In genomic region chr2:239264838-239265651, GRCh38 we compare ENCODE assay signal across 1 cellular context.
TF ChIP-seq lines count a peak whose summit lies in the region.

No MANE protein-coding gene starts in this region.

TF ChIP-seq in GM12878, 131 proteins besides CTCF, POLR2A, EP300 and RAD21 (continued from another document):
- TF ChIP-seq, protein P1, sequence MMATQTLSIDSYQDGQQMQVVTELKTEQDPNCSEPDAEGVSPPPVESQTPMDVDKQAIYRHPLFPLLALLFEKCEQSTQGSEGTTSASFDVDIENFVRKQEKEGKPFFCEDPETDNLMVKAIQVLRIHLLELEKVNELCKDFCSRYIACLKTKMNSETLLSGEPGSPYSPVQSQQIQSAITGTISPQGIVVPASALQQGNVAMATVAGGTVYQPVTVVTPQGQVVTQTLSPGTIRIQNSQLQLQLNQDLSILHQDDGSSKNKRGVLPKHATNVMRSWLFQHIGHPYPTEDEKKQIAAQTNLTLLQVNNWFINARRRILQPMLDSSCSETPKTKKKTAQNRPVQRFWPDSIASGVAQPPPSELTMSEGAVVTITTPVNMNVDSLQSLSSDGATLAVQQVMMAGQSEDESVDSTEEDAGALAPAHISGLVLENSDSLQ (IDR thresholded peaks at IDR 0.05) = peak; percentile 77
- TF ChIP-seq ATF7 (IDR thresholded peaks at IDR 0.05; ENCODE audit: low read depth) = peak; percentile 73
- TF ChIP-seq SPI1 (IDR thresholded peaks at IDR 0.05; ENCODE audit: borderline replicate concordance, insufficient read depth, low read depth, low read length) = peak; percentile 12; the same call in 1 of the 2 replicates
